15 cellular contexts compared by ENCODE assay signal in genomic region chr13:110168999-110169933, GRCh38.
DNase-seq lines count a peak whose midpoint lies in the region; ATAC-seq and TF ChIP-seq lines count a peak whose summit lies in the region.
"Had no signal": no experiment of that assay in that cellular context is flagged by ENCODE, and none has a peak within 500 bp of the region (broad histone marks: within the 10 kb centered on the region; RNA-seq: fewer than 3 reads in every experiment).

No MANE protein-coding gene starts in this region.

- H3K27ac Mint-ChIP-seq in endothelial cell (ENCODE audit: unreplicated experiment) (peak overlapping the region; percentile 67), mesothelial cell of epicardium (peak overlapping the region; percentile 69)
- H3K27ac Mint-ChIP-seq: CD8-positive, alpha-beta T cell had no signal

- peaks cover 29% of the 10 kb centered on the region for H3K4me1 Mint-ChIP-seq in endothelial cell (ENCODE audit: unreplicated experiment)
- H3K4me1 Mint-ChIP-seq in mesothelial cell of epicardium, result peaks cover 6% of the 10 kb centered on the region

- peaks cover 0 to 11% (median 2%) of the 10 kb centered on the region in 4 donors for H3K4me1 ChIP-seq in tibial artery

- H3K27me3 Mint-ChIP-seq in endothelial cell (ENCODE audit: unreplicated experiment) (peaks cover 21% of the 10 kb centered on the region), mesothelial cell of epicardium (ENCODE audit: low read depth) (no peaks in the 10 kb centered on the region)

- intact Hi-C loops in tibial artery (cut with DNase I; ENCODE audit: low total_unique reads), result no loop called here

- ATAC-seq in HG03571 (IDR thresholded peaks at IDR 0.05; ENCODE audit: unreplicated experiment) (no peak), HG02973 (IDR thresholded peaks at IDR 0.05; ENCODE audit: unreplicated experiment) (no peak), HG02678 (IDR thresholded peaks at IDR 0.05; ENCODE audit: unreplicated experiment) (no peak)
- ATAC-seq: CD8-positive, alpha-beta T cell had no signal

- H3K36me3 Mint-ChIP-seq in endothelial cell (ENCODE audit: low read depth, unreplicated experiment) (peaks cover 84% of the 10 kb centered on the region), mesothelial cell of epicardium (peaks cover 34% of the 10 kb centered on the region)
- H3K36me3 Mint-ChIP-seq: CD8-positive, alpha-beta T cell had no signal

- H3K4me3 ChIP-seq in tibial artery, result no peak overlapping the region

- H3K27ac ChIP-seq in VCaP (peak overlapping the region; percentile 2; the same call in 1 of the 2 replicates), tibial artery (peak overlapping the region; percentile 20 to 60)

- TF ChIP-seq CTCF in VCaP (conservative IDR thresholded peaks at IDR 0.05), result no peak
- TF ChIP-seq CTCF in endothelial cell (IDR thresholded peaks at IDR 0.05; ENCODE audit: unreplicated experiment), result no peak
- TF ChIP-seq CTCF in mesothelial cell of epicardium (IDR thresholded peaks at IDR 0.05; ENCODE audit: unreplicated experiment), result no peak
- TF ChIP-seq CTCF in tibial artery (IDR thresholded peaks at IDR 0.05), result no peak

- H3K36me3 ChIP-seq in tibial artery, result peaks cover 88 to 99% (median 90%) of the 10 kb centered on the region in 3 donors

- H3K9me3 Mint-ChIP-seq in endothelial cell (ENCODE audit: unreplicated experiment), result no peaks in the 10 kb centered on the region
- peaks cover 7% of the 10 kb centered on the region for H3K9me3 Mint-ChIP-seq in mesothelial cell of epicardium

- no peaks in the 10 kb centered on the region for H3K9me3 ChIP-seq in tibial artery

- H3K4me3 Mint-ChIP-seq in endothelial cell (ENCODE audit: unreplicated experiment), result peak overlapping the region; percentile 73
- H3K4me3 Mint-ChIP-seq in mesothelial cell of epicardium, result no peak overlapping the region
- H3K4me3 Mint-ChIP-seq: CD8-positive, alpha-beta T cell had no signal

- H3K27me3 ChIP-seq in tibial artery, result no peaks in the 10 kb centered on the region

- DNase-seq in endothelial cell (ENCODE audit: low spot score) (no peak), mesothelial cell of epicardium (ENCODE audit: low spot score in 2 of 2, unreplicated experiment in 2 of 2) (no peak), tibial artery (no peak), HUDEP-2 (lab: John Stamatoyannopoulos, UW; ENCODE audit: unreplicated experiment in 76 of 76) (no peak)
- DNase-seq: CD8-positive, alpha-beta T cell; Kasumi-1; MV-4-11; NCI-H1436; NCI-H2029 treated with DMSO at 0.1 percent for 48 hours; NCI-H524; SIG-M5 had no signal
